In genomic region chr4:148397771-148398170, GRCh38 we compare ENCODE assay signal across 1 cellular context.
TF ChIP-seq lines count a peak whose summit lies in the region.

No MANE protein-coding gene starts in this region.

TF ChIP-seq in SK-N-SH, 30 proteins besides CTCF, POLR2A, EP300 and RAD21 (continued from another document):
- no peak for TF ChIP-seq IRF3 (IDR thresholded peaks at IDR 0.05; ENCODE audit: low read depth, low read length)
